Comparison of ENCODE assay signal across 10 cellular contexts in genomic region chr19:48394331-48395169, GRCh38. TPM values are rescaled to one million over a fixed set of nuclear protein-coding genes. Genes with fewer than 3 reads are reported as not detected.
DNase-seq lines count a peak whose midpoint lies in the region; ATAC-seq, FAIRE-seq and TF ChIP-seq lines count a peak whose summit lies in the region.
"Had no signal": no experiment of that assay in that cellular context is flagged by ENCODE, and none has a peak within 500 bp of the region (broad histone marks: within the 10 kb centered on the region; RNA-seq: fewer than 3 reads in every experiment).

No MANE protein-coding gene starts in this region.

- intact Hi-C loops in CD4-positive, alpha-beta T cell (cut with DNase I, micrococcal nuclease) = loop anchor here (5.0 kb wide), 2 partner anchors 32 to 188 kb away; partner anchors contain the start of genes SYNGR4 (in 1 of the 2) and TMEM143 (in 1 of the 2)
- intact Hi-C loops in GM12878 (cut with micrococcal nuclease; ENCODE audit: unreplicated experiment) (no loop called here), esophagus squamous epithelium (cut with DNase I) (no loop called here)

- H3K4me3 ChIP-seq in HUES48 (ENCODE audit: low read depth, low read length) = peak overlapping the region; percentile 60
- no peak overlapping the region for H3K4me3 ChIP-seq in GM12878
- peak overlapping the region in 1 of 4 donors; percentile 32 for H3K4me3 ChIP-seq in esophagus squamous epithelium

- H3K27me3 ChIP-seq in CD4-positive, alpha-beta T cell (ENCODE audit: control insufficient read depth, insufficient read depth, low read length) = peaks cover 34% of the 10 kb centered on the region
- H3K27me3 ChIP-seq in HUES48 (ENCODE audit: control insufficient read depth, insufficient read depth, low read length) = peaks cover 57% of the 10 kb centered on the region
- H3K27me3 ChIP-seq in GM12878 (replicated peaks in 1 of 2; ENCODE audit: control insufficient read depth in 2 of 2, insufficient read depth in 2 of 2, low read length in 1 of 2) = peaks cover 13 to 16% of the 10 kb centered on the region in 2 experiments
- H3K27me3 ChIP-seq in esophagus squamous epithelium = peaks cover 9 to 68% (median 30%) of the 10 kb centered on the region in 4 donors

- no TSS peak for BruUV-seq in GM12878 (replicated peaks; lab: Mats Ljungman, UMichigan)

- peaks cover 39% of the 10 kb centered on the region for H3K27me3 Mint-ChIP-seq in CD4-positive, alpha-beta T cell
- peaks cover 36% of the 10 kb centered on the region for H3K27me3 Mint-ChIP-seq in mesothelial cell of epicardium (ENCODE audit: low read depth)

- no peak overlapping the region for H2AFZ ChIP-seq in GM12878 (ENCODE audit: control insufficient read depth, low read depth, low read length)

- peak overlapping the region; percentile 7 for H3K27ac Mint-ChIP-seq in CD4-positive, alpha-beta T cell
- H3K27ac Mint-ChIP-seq in mesothelial cell of epicardium = peak overlapping the region; percentile 5

- WGBS in GM12878 (ENCODE audit: insufficient coverage, insufficient replicate concordance, low lambda C conversion rate, missing lambda C conversion rate) = 7% methylated on average over 21 of the region's 38 CpGs
- WGBS in esophagus squamous epithelium, 2 donors = 2 to 3% methylated on average over 17 to 18 of the region's 38 CpGs

- H3K4me3 Mint-ChIP-seq in CD4-positive, alpha-beta T cell = peak overlapping the region; percentile 66
- peak overlapping the region; percentile 76 for H3K4me3 Mint-ChIP-seq in mesothelial cell of epicardium

- no peaks in the 10 kb centered on the region for H3K9me3 Mint-ChIP-seq in CD4-positive, alpha-beta T cell
- H3K9me3 Mint-ChIP-seq in mesothelial cell of epicardium = no peaks in the 10 kb centered on the region

- POLR2A ChIA-PET in CD4-positive, alpha-beta T cell (lab: Charles Lee) = interaction anchor here (0.5 to 1.8 kb wide), 6 partner anchors 9 to 225 kb away, joined by 3 to 6 read pairs (median 4); partner anchors contain the start of genes SPHK2, SYNGR4 and TMEM143
- POLR2A ChIA-PET in GM12878 (lab: Charles Lee) = interaction anchor here (1.3 kb wide), 1 partner anchor 62 kb away, joined by 3 read pairs; no protein-coding TSS in a partner anchor

- TF ChIP-seq CTCF in CD4-positive, alpha-beta T cell (IDR thresholded peaks at IDR 0.05) = no peak
- TF ChIP-seq CTCF in GM12878 (IDR thresholded peaks at IDR 0.05 in 2 of 3, conservative IDR thresholded peaks at IDR 0.05 in 1 of 3; ENCODE audit: control insufficient read depth in 2 of 3, extremely low read depth in 1 of 3, insufficient read depth in 1 of 3, low read depth in 3 of 3, low read length in 3 of 3) (no peak), mesothelial cell of epicardium (IDR thresholded peaks at IDR 0.05; ENCODE audit: unreplicated experiment) (no peak), esophagus squamous epithelium (IDR thresholded peaks at IDR 0.05) (no peak)

- no peak for FAIRE-seq in GM12878 (lab: Jason Lieb, UNC)

- in situ Hi-C loops in GM12878 (cut with MboI) (no loop called here), ACHN (cut with HindIII; ENCODE audit: low pct_ligation_motif_present, low pct_unique_long_range_greater_than_20kb, low sequenced_read_pairs) (no loop called here)

- TF ChIP-seq POLR2A in GM12878 (IDR thresholded peaks at IDR 0.05; ENCODE audit: low read depth, low read length) = no peak
- no peak for TF ChIP-seq POLR2A in esophagus squamous epithelium (IDR thresholded peaks at IDR 0.05)

- no peak for TF ChIP-seq EP300 in GM12878 (IDR thresholded peaks at IDR 0.05; ENCODE audit: borderline replicate concordance in 1 of 2, control insufficient read depth in 1 of 2, low read depth in 2 of 2, low read length in 2 of 2)

- no peak for TF ChIP-seq RAD21 in GM12878 (IDR thresholded peaks at IDR 0.05; ENCODE audit: insufficient read depth, low read depth, low read length)

- RAD21 ChIA-PET in GM12878 (lab: Charles Lee; ENCODE audit: unreplicated experiment) = no interaction called here

- CTCF ChIA-PET in CD4-positive, alpha-beta T cell (lab: Charles Lee) = interaction anchor here (0.5 to 1.8 kb wide), 2 partner anchors 8 to 50 kb away, joined by 3 to 4 read pairs; no protein-coding TSS in a partner anchor
- CTCF ChIA-PET in GM12878 (lab: Yijun Ruan, JAX) = interaction anchor here (1.0 to 1.4 kb wide), 2 partner anchors 30 to 194 kb away, joined by 3 read pairs; partner anchors contain the start of genes SYNGR4 and TMEM143

- H3K9ac ChIP-seq in HUES48 (ENCODE audit: low read depth, low read length) (no peak overlapping the region), GM12878 (ENCODE audit: control insufficient read depth, insufficient read depth, low read length) (no peak overlapping the region)

- H3K9me3 ChIP-seq in CD4-positive, alpha-beta T cell (ENCODE audit: control insufficient read depth, low read length) = no peaks in the 10 kb centered on the region
- H3K9me3 ChIP-seq in HUES48 (ENCODE audit: control insufficient read depth, insufficient read depth, low read length) = no peaks in the 10 kb centered on the region
- H3K9me3 ChIP-seq in GM12878 (replicated peaks; ENCODE audit: control insufficient read depth, insufficient read depth, low read length) = no peaks in the 10 kb centered on the region
- H3K9me3 ChIP-seq in esophagus squamous epithelium = no peaks in the 10 kb centered on the region

- DNase-seq in CD4-positive, alpha-beta T cell = no peak
- no peak for DNase-seq in GM12878 (ENCODE audit: low read depth, low spot score)
- no peak for DNase-seq in mesothelial cell of epicardium (ENCODE audit: low spot score in 2 of 2, unreplicated experiment in 2 of 2)
- no peak for DNase-seq in esophagus squamous epithelium (lab: John Stamatoyannopoulos, UW)
- no peak for DNase-seq in dermis blood vessel endothelial cell
- no peak for DNase-seq in ACHN
- DNase-seq in NCI-H1694 (lab: John Stamatoyannopoulos, UW) = no peak
- DNase-seq: NCI-H774 had no signal

- H3K36me3 ChIP-seq in HUES48 (ENCODE audit: control insufficient read depth, insufficient read depth, low read length) (peaks cover under 1% of the 10 kb centered on the region), GM12878 (ENCODE audit: control insufficient read depth in 2 of 2, insufficient read depth in 2 of 2, low read length in 1 of 2) (no peaks in the 10 kb centered on the region), esophagus squamous epithelium (peaks cover 0 to 1% (median 0%) of the 10 kb centered on the region in 3 donors)

- H3K4me1 Mint-ChIP-seq in CD4-positive, alpha-beta T cell (ENCODE audit: low read depth) = peaks cover 54% of the 10 kb centered on the region
- peaks cover 47% of the 10 kb centered on the region for H3K4me1 Mint-ChIP-seq in mesothelial cell of epicardium

- no peak overlapping the region for H3K4me2 ChIP-seq in GM12878 (ENCODE audit: control insufficient read depth, insufficient read depth)

- no peak for ATAC-seq in CD4-positive, alpha-beta T cell (ENCODE audit: poor library complexity)
- ATAC-seq in GM12878 = no peak

- H3K4me1 ChIP-seq in HUES48 (ENCODE audit: control insufficient read depth, insufficient read depth, low read length) = peaks cover 26% of the 10 kb centered on the region
- H3K4me1 ChIP-seq in GM12878 (ENCODE audit: control insufficient read depth, insufficient read depth, low read length) = peaks cover 6% of the 10 kb centered on the region; the same call in 1 of the 2 replicates
- H3K4me1 ChIP-seq in esophagus squamous epithelium = peaks cover 24 to 68% (median 29%) of the 10 kb centered on the region in 3 donors

- H4K20me1 ChIP-seq in GM12878 (ENCODE audit: control insufficient read depth, insufficient read depth) = no peaks in the 10 kb centered on the region

- peaks cover 6% of the 10 kb centered on the region for H3K36me3 Mint-ChIP-seq in CD4-positive, alpha-beta T cell (ENCODE audit: low read depth)
- no peaks in the 10 kb centered on the region for H3K36me3 Mint-ChIP-seq in mesothelial cell of epicardium

- peaks cover 16% of the 10 kb centered on the region for H3K79me2 ChIP-seq in GM12878 (ENCODE audit: control insufficient read depth, insufficient read depth, low read length)

- SMC1A ChIA-PET in GM12878 (lab: Charles Lee; ENCODE audit: uncharacterized antibody, unreplicated experiment) = no interaction called here

- no peak overlapping the region for H3K27ac ChIP-seq in CD4-positive, alpha-beta T cell (ENCODE audit: low read depth, low read length)
- H3K27ac ChIP-seq in HUES48 (ENCODE audit: low read depth, low read length) (no peak overlapping the region), GM12878 (ENCODE audit: control insufficient read depth, insufficient read depth) (no peak overlapping the region), esophagus squamous epithelium (no peak overlapping the region)

RNA-seq across cellular contexts. Expression of gene GRIN2D, which starts 1.1 kb away (rescaled TPM):
- total RNA-seq in CD4-positive, alpha-beta T cell = under 1 TPM in 1 of 2 experiments, not detected in 1; 0.06 TPM
- 0.58 and 0.83 TPM in 2 replicates for total RNA-seq in GM12878 (2013; cell fraction: nucleolus; rRNA removed)
- total RNA-seq in GM12878 (2014; rRNA removed) (0.05 and 0.06 TPM in 2 replicates), GM12878 (2014; rRNA removed; fragmentation: Illumina TruSeq; extraction: Trizol) (0.05 TPM in 1 of 2 replicates, not detected in the other), GM12878 (2021) (0.32 and 0.38 TPM in 2 replicates), mesothelial cell of epicardium (14.5 to 15.8 TPM (median 15.7 TPM) in 3 replicates), esophagus squamous epithelium (under 1 TPM; 0.09 to 0.47 (median 0.15) TPM), dermis blood vessel endothelial cell (0.51 and 0.79 TPM in 2 replicates)
- 0.09 TPM for polyA plus RNA-seq in GM12878 (2011; ENCODE audit: low read depth)
- polyA plus RNA-seq in GM12878 (2011; rRNA removed) (0.03 TPM in 2 replicates), GM12878 (2014; fragmentation: Illumina TruSeq; extraction: Trizol) (0.07 TPM in 1 of 2 replicates, not detected in the other), GM12878 (2014; fragmentation: Nextera tagmentation; extraction: Ambion mirVana) (not detected), GM12878 (2014; rRNA removed) (0.03 and 0.04 TPM in 2 replicates), GM12878 (2016; fragmentation: Nextera tagmentation; extraction: Ambion mirVana) (under 1 TPM; 0.03 TPM)
- 0.02 and 0.04 TPM in 2 replicates for polyA plus RNA-seq in GM12878 (2011; cell fraction: cytosol; rRNA removed)
- 0.13 and 0.22 TPM in 2 replicates for polyA plus RNA-seq in GM12878 (2011; cell fraction: nucleus; rRNA removed)
- 0.29 and 0.32 TPM in 2 replicates for polyA plus RNA-seq in GM12878 (2012)
- polyA minus RNA-seq in GM12878 (2011; rRNA and poly(A)+ RNA removed) = 0.05 TPM in 1 of 2 replicates, not detected in the other
- polyA minus RNA-seq in GM12878 (2011; cell fraction: cytosol; rRNA and poly(A)+ RNA removed) = not detected in 2 replicates
- polyA minus RNA-seq in GM12878 (2011; cell fraction: nucleus; rRNA and poly(A)+ RNA removed) = 0.10 and 0.12 TPM in 2 replicates

RNA-seq across cellular contexts. Expression of gene KDELR1, which starts 3.2 kb away (rescaled TPM):
- 10 to 100 TPM; 32.2 to 39.6 TPM for total RNA-seq in CD4-positive, alpha-beta T cell
- 22.9 and 23.8 TPM in 2 replicates for total RNA-seq in GM12878 (2013; cell fraction: nucleolus; rRNA removed)
- total RNA-seq in GM12878 (2014; rRNA removed) = 34.8 and 35.9 TPM in 2 replicates
- total RNA-seq in GM12878 (2014; rRNA removed; fragmentation: Illumina TruSeq; extraction: Trizol) = 25.2 and 26.8 TPM in 2 replicates
- total RNA-seq in GM12878 (2021) = 70.7 and 71.0 TPM in 2 replicates
- 38.9 TPM for polyA plus RNA-seq in GM12878 (2011; ENCODE audit: low read depth)
- polyA plus RNA-seq in GM12878 (2011; rRNA removed) = 24.5 and 52.5 TPM in 2 replicates
- polyA plus RNA-seq in GM12878 (2011; cell fraction: cytosol; rRNA removed) = 40.6 and 54.5 TPM in 2 replicates
- 39.0 and 39.8 TPM in 2 replicates for polyA plus RNA-seq in GM12878 (2011; cell fraction: nucleus; rRNA removed)
- polyA plus RNA-seq in GM12878 (2012) = 74.1 and 86.4 TPM in 2 replicates
- 52.3 and 67.3 TPM in 2 replicates for polyA plus RNA-seq in GM12878 (2014; fragmentation: Illumina TruSeq; extraction: Trizol)
- 10 to 100 TPM in 1 of 2 experiments, 1 to 10 TPM in 1; 2.3 to 13.2 TPM for polyA plus RNA-seq in GM12878 (2014; fragmentation: Nextera tagmentation; extraction: Ambion mirVana)
- 38.0 and 44.6 TPM in 2 replicates for polyA plus RNA-seq in GM12878 (2014; rRNA removed)
- 10 to 100 TPM; 54.3 to 59.1 TPM for polyA plus RNA-seq in GM12878 (2016; fragmentation: Nextera tagmentation; extraction: Ambion mirVana)
- 31.0 and 33.4 TPM in 2 replicates for polyA minus RNA-seq in GM12878 (2011; rRNA and poly(A)+ RNA removed)
- 24.6 and 34.2 TPM in 2 replicates for polyA minus RNA-seq in GM12878 (2011; cell fraction: cytosol; rRNA and poly(A)+ RNA removed)
- 6.9 and 14.1 TPM in 2 replicates for polyA minus RNA-seq in GM12878 (2011; cell fraction: nucleus; rRNA and poly(A)+ RNA removed)
- total RNA-seq in mesothelial cell of epicardium = 255 to 262 TPM (median 260 TPM) in 3 replicates
- 10 to 100 TPM; 63.5 to 87.4 (median 70.2) TPM for total RNA-seq in esophagus squamous epithelium
- total RNA-seq in dermis blood vessel endothelial cell = 37.6 and 70.8 TPM in 2 replicates

RNA-seq across cellular contexts. Expression of gene SYNGR4, which starts 30.4 kb away (rescaled TPM):
- not detected for total RNA-seq in CD4-positive, alpha-beta T cell
- total RNA-seq in GM12878 (2013; cell fraction: nucleolus; rRNA removed) = not detected in 2 replicates
- total RNA-seq in GM12878 (2014; rRNA removed) (not detected in 2 replicates), GM12878 (2014; rRNA removed; fragmentation: Illumina TruSeq; extraction: Trizol) (0.18 TPM in 1 of 2 replicates, not detected in the other), GM12878 (2021) (0.21 and 0.35 TPM in 2 replicates), mesothelial cell of epicardium (not detected in 3 replicates), esophagus squamous epithelium (not detected), dermis blood vessel endothelial cell (not detected in 2 replicates)
- polyA plus RNA-seq in GM12878 (2011; ENCODE audit: low read depth) = 0.33 TPM
- polyA plus RNA-seq in GM12878 (2011; rRNA removed) (0.14 TPM in 1 of 2 replicates, not detected in the other), GM12878 (2014; fragmentation: Illumina TruSeq; extraction: Trizol) (not detected in 2 replicates), GM12878 (2014; fragmentation: Nextera tagmentation; extraction: Ambion mirVana) (not detected), GM12878 (2014; rRNA removed) (0.08 and 0.29 TPM in 2 replicates), GM12878 (2016; fragmentation: Nextera tagmentation; extraction: Ambion mirVana) (under 1 TPM in 1 of 2 experiments, not detected in 1; 0.72 TPM)
- 0.13 and 0.17 TPM in 2 replicates for polyA plus RNA-seq in GM12878 (2011; cell fraction: cytosol; rRNA removed)
- polyA plus RNA-seq in GM12878 (2011; cell fraction: nucleus; rRNA removed) = 0.13 and 0.19 TPM in 2 replicates
- 0.45 and 0.49 TPM in 2 replicates for polyA plus RNA-seq in GM12878 (2012)
- not detected in 2 replicates for polyA minus RNA-seq in GM12878 (2011; rRNA and poly(A)+ RNA removed)
- not detected in 2 replicates for polyA minus RNA-seq in GM12878 (2011; cell fraction: cytosol; rRNA and poly(A)+ RNA removed)
- polyA minus RNA-seq in GM12878 (2011; cell fraction: nucleus; rRNA and poly(A)+ RNA removed) = not detected in 2 replicates
- total RNA-seq: skeletal muscle tissue had no signal

RNA-seq across cellular contexts. Expression of gene TMEM143, which starts 30.8 kb away (rescaled TPM):
- 10 to 100 TPM in 1 of 2 experiments, 1 to 10 TPM in 1; 9.4 to 11.0 TPM for total RNA-seq in CD4-positive, alpha-beta T cell
- 16.0 and 17.3 TPM in 2 replicates for total RNA-seq in GM12878 (2013; cell fraction: nucleolus; rRNA removed)
- total RNA-seq in GM12878 (2014; rRNA removed) (9.2 and 9.3 TPM in 2 replicates), GM12878 (2014; rRNA removed; fragmentation: Illumina TruSeq; extraction: Trizol) (3.1 and 4.7 TPM in 2 replicates), GM12878 (2021) (15.6 and 17.2 TPM in 2 replicates), mesothelial cell of epicardium (8.2 to 11.7 TPM (median 8.6 TPM) in 3 replicates), esophagus squamous epithelium (1 to 10 TPM; 3.2 to 9.3 (median 6.2) TPM), dermis blood vessel endothelial cell (1.9 and 3.8 TPM in 2 replicates)
- 3.4 TPM for polyA plus RNA-seq in GM12878 (2011; ENCODE audit: low read depth)
- polyA plus RNA-seq in GM12878 (2011; rRNA removed) (6.4 and 11.0 TPM in 2 replicates), GM12878 (2014; fragmentation: Illumina TruSeq; extraction: Trizol) (3.3 and 7.0 TPM in 2 replicates), GM12878 (2014; fragmentation: Nextera tagmentation; extraction: Ambion mirVana) (1 to 10 TPM; 1.5 to 2.4 TPM), GM12878 (2014; rRNA removed) (14.0 and 16.1 TPM in 2 replicates), GM12878 (2016; fragmentation: Nextera tagmentation; extraction: Ambion mirVana) (10 to 100 TPM; 19.3 to 19.5 TPM)
- polyA plus RNA-seq in GM12878 (2011; cell fraction: cytosol; rRNA removed) = 11.9 and 12.5 TPM in 2 replicates
- 60.4 and 66.4 TPM in 2 replicates for polyA plus RNA-seq in GM12878 (2011; cell fraction: nucleus; rRNA removed)
- 12.4 and 15.9 TPM in 2 replicates for polyA plus RNA-seq in GM12878 (2012)
- polyA minus RNA-seq in GM12878 (2011; rRNA and poly(A)+ RNA removed) = 6.2 and 13.1 TPM in 2 replicates
- 5.6 and 6.4 TPM in 2 replicates for polyA minus RNA-seq in GM12878 (2011; cell fraction: cytosol; rRNA and poly(A)+ RNA removed)
- 13.8 and 18.5 TPM in 2 replicates for polyA minus RNA-seq in GM12878 (2011; cell fraction: nucleus; rRNA and poly(A)+ RNA removed)

RNA-seq across cellular contexts. Expression of gene GRWD1, which starts 51.2 kb away (rescaled TPM):
- total RNA-seq in CD4-positive, alpha-beta T cell = 10 to 100 TPM; 21.4 to 21.7 TPM
- total RNA-seq in GM12878 (2013; cell fraction: nucleolus; rRNA removed) = 22.0 and 26.3 TPM in 2 replicates
- total RNA-seq in GM12878 (2014; rRNA removed) = 26.5 and 30.6 TPM in 2 replicates
- 22.4 and 30.9 TPM in 2 replicates for total RNA-seq in GM12878 (2014; rRNA removed; fragmentation: Illumina TruSeq; extraction: Trizol)
- total RNA-seq in GM12878 (2021) = 75.8 and 79.0 TPM in 2 replicates
- polyA plus RNA-seq in GM12878 (2011; ENCODE audit: low read depth) = 6.1 TPM
- 17.4 and 26.4 TPM in 2 replicates for polyA plus RNA-seq in GM12878 (2011; rRNA removed)
- 33.3 and 42.0 TPM in 2 replicates for polyA plus RNA-seq in GM12878 (2011; cell fraction: cytosol; rRNA removed)
- 24.8 and 43.8 TPM in 2 replicates for polyA plus RNA-seq in GM12878 (2011; cell fraction: nucleus; rRNA removed)
- polyA plus RNA-seq in GM12878 (2012) = 20.2 and 22.0 TPM in 2 replicates
- 9.2 and 14.0 TPM in 2 replicates for polyA plus RNA-seq in GM12878 (2014; fragmentation: Illumina TruSeq; extraction: Trizol)
- polyA plus RNA-seq in GM12878 (2014; fragmentation: Nextera tagmentation; extraction: Ambion mirVana) = 1 to 10 TPM; 1.4 to 3.0 TPM
- 44.6 and 46.5 TPM in 2 replicates for polyA plus RNA-seq in GM12878 (2014; rRNA removed)
- polyA plus RNA-seq in GM12878 (2016; fragmentation: Nextera tagmentation; extraction: Ambion mirVana) = 100 to 1,000 TPM; 103 TPM
- 12.8 and 20.6 TPM in 2 replicates for polyA minus RNA-seq in GM12878 (2011; rRNA and poly(A)+ RNA removed)
- polyA minus RNA-seq in GM12878 (2011; cell fraction: cytosol; rRNA and poly(A)+ RNA removed) = 14.4 and 21.1 TPM in 2 replicates
- polyA minus RNA-seq in GM12878 (2011; cell fraction: nucleus; rRNA and poly(A)+ RNA removed) = 9.4 and 20.5 TPM in 2 replicates
- 34.0 to 36.5 TPM (median 36.2 TPM) in 3 replicates for total RNA-seq in mesothelial cell of epicardium
- total RNA-seq in esophagus squamous epithelium = 10 to 100 TPM; 33.0 to 43.9 (median 34.6) TPM
- total RNA-seq in dermis blood vessel endothelial cell = 41.4 and 57.9 TPM in 2 replicates

Comparison
In these comparisons a context has a peak if more than half of its experiments do, and no peak if none do; other contexts are left out.
1. intact Hi-C loops: an anchor here in CD4-positive, alpha-beta T cell (5.0 kb wide); none called in GM12878 and esophagus squamous epithelium.